Comparison of ENCODE assay signal across 8 cellular contexts in genomic region chr15:40906947-40907802, GRCh38. TPM values are rescaled to one million over a fixed set of nuclear protein-coding genes. Genes with fewer than 3 reads are reported as not detected.
DNase-seq lines count a peak whose midpoint lies in the region; ATAC-seq, FAIRE-seq and TF ChIP-seq lines count a peak whose summit lies in the region.

No MANE protein-coding gene starts in this region.

- H4K20me1 ChIP-seq in BLaER1 (peaks cover 27% of the 10 kb centered on the region), GM12878 (ENCODE audit: control insufficient read depth, insufficient read depth) (no peaks in the 10 kb centered on the region), keratinocyte (ENCODE audit: control insufficient read depth, extremely low read depth, insufficient read depth, low read length) (no peaks in the 10 kb centered on the region)

- H2AFZ ChIP-seq in GM12878 (ENCODE audit: control insufficient read depth, low read depth, low read length): peak overlapping the region; percentile 77
- no peak overlapping the region for H2AFZ ChIP-seq in keratinocyte (ENCODE audit: control insufficient read depth, low read length)

- peak overlapping the region; percentile 87 for H3K9ac ChIP-seq in BLaER1
- peak overlapping the region; percentile 24; the same call in 1 of the 2 replicates for H3K9ac ChIP-seq in GM12878 (ENCODE audit: control insufficient read depth, insufficient read depth, low read length)
- H3K9ac ChIP-seq in keratinocyte (ENCODE audit: control insufficient read depth, extremely low read depth, insufficient read depth, low read length): peak overlapping the region; percentile 42

- TF ChIP-seq CTCF in HFF-Myc (IDR thresholded peaks at IDR 0.05; ENCODE audit: low read depth, low read length, missing control alignments) (no peak), GM12878 (IDR thresholded peaks at IDR 0.05 in 2 of 3, conservative IDR thresholded peaks at IDR 0.05 in 1 of 3; ENCODE audit: control insufficient read depth in 2 of 3, extremely low read depth in 1 of 3, insufficient read depth in 1 of 3, low read depth in 3 of 3, low read length in 3 of 3) (no peak), keratinocyte (optimal IDR thresholded peaks at IDR 0.05 in 1 of 3, IDR thresholded peaks at IDR 0.05 in 1 of 3, conservative IDR thresholded peaks at IDR 0.05 in 1 of 3; ENCODE audit: extremely low read depth in 1 of 3, insufficient read depth in 2 of 3, low read length in 3 of 3) (no peak)

- no peak for FAIRE-seq in GM12878 (lab: Jason Lieb, UNC)
- no peak for FAIRE-seq in keratinocyte (lab: Jason Lieb, UNC)

- H3K9me3 ChIP-seq in BLaER1: no peaks in the 10 kb centered on the region
- H3K9me3 ChIP-seq in GM12878 (replicated peaks; ENCODE audit: control insufficient read depth, insufficient read depth, low read length): no peaks in the 10 kb centered on the region
- no peaks in the 10 kb centered on the region for H3K9me3 ChIP-seq in keratinocyte (ENCODE audit: control insufficient read depth, low read depth, low read length)

- DNase-seq in HFF-Myc (ENCODE audit: extremely low read depth, low read depth) (no peak), SHP77 (lab: John Stamatoyannopoulos, UW) (peak; percentile 44 to 73), GM12878 (ENCODE audit: low read depth, low spot score) (no peak), keratinocyte (ENCODE audit: low read depth, low spot score) (no peak)
- peak; percentile 53 for DNase-seq in stimulated activated CD4-positive, alpha-beta T cell treated with anti-CD3 and anti-CD28 coated beads, Interleukin-4, amount 100 ng/mL, for 24 hours

- no peak for TF ChIP-seq EP300 in GM12878 (IDR thresholded peaks at IDR 0.05; ENCODE audit: borderline replicate concordance in 1 of 2, control insufficient read depth in 1 of 2, low read depth in 2 of 2, low read length in 2 of 2)

- peak overlapping the region; percentile 93 for H3K4me2 ChIP-seq in BLaER1
- peak overlapping the region; percentile 91 for H3K4me2 ChIP-seq in GM12878 (ENCODE audit: control insufficient read depth, insufficient read depth)
- peak overlapping the region; percentile 69 for H3K4me2 ChIP-seq in keratinocyte (ENCODE audit: control insufficient read depth, extremely low read depth, insufficient read depth, low read depth, low read length)

- peak; percentile 25; the same call in 1 of the 2 replicates for TF ChIP-seq POLR2A in GM12878 (IDR thresholded peaks at IDR 0.05; ENCODE audit: low read depth, low read length)

- BruUV-seq in GM12878 (replicated peaks; lab: Mats Ljungman, UMichigan): no TSS peak

- H3K27ac ChIP-seq in BLaER1: peak overlapping the region; percentile 95
- H3K27ac ChIP-seq in GM12878 (ENCODE audit: control insufficient read depth, insufficient read depth): peak overlapping the region; percentile 49; the same call in 1 of the 2 replicates
- H3K27ac ChIP-seq in keratinocyte (ENCODE audit: control insufficient read depth, insufficient read depth, low read length): no peak overlapping the region

- H3K9me1 ChIP-seq in keratinocyte (ENCODE audit: control insufficient read depth, extremely low read depth, insufficient read depth, low read length): peaks cover 4% of the 10 kb centered on the region

- CTCF ChIA-PET in GM12878 (lab: Yijun Ruan, JAX): interaction anchor here (1.3 to 11.9 kb wide), 21 partner anchors 10 to 339 kb away, joined by 3 to 157 read pairs (median 5); partner anchors contain the start of genes CHP1, DLL4 and VPS18

- POLR2A ChIA-PET in GM12878 (lab: Charles Lee): interaction anchor here (1.2 to 1.3 kb wide), 2 partner anchors 10 to 18 kb away, joined by 3 read pairs; no protein-coding TSS in a partner anchor

- SMC1A ChIA-PET in GM12878 (lab: Charles Lee; ENCODE audit: uncharacterized antibody, unreplicated experiment): interaction anchor here (0.7 to 6.5 kb wide), 16 partner anchors 10 to 278 kb away, joined by 3 to 49 read pairs (median 4); no protein-coding TSS in a partner anchor

- in situ Hi-C loops in GM12878 (cut with MboI): no loop called here

- no peak for TF ChIP-seq RAD21 in GM12878 (IDR thresholded peaks at IDR 0.05; ENCODE audit: insufficient read depth, low read depth, low read length)

- dilution Hi-C loops in keratinocyte (cut with MboI; ENCODE audit: extremely low pct_ligation_motif_present, low sequenced_read_pairs): loop anchor here (25.0 kb wide), 1 partner anchor 105 kb away; no protein-coding TSS in a partner anchor

- RAD21 ChIA-PET in GM12878 (lab: Charles Lee; ENCODE audit: unreplicated experiment): interaction anchor here (0.8 to 7.0 kb wide), 9 partner anchors 13 to 324 kb away, joined by 3 to 82 read pairs (median 9); partner anchors contain the start of genes CHP1 and VPS18

- H3K27me3 ChIP-seq in BLaER1: no peaks in the 10 kb centered on the region
- no peaks in the 10 kb centered on the region for H3K27me3 ChIP-seq in GM12878 (replicated peaks in 1 of 2; ENCODE audit: control insufficient read depth in 2 of 2, insufficient read depth in 2 of 2, low read length in 1 of 2)
- no peaks in the 10 kb centered on the region for H3K27me3 ChIP-seq in keratinocyte (ENCODE audit: control insufficient read depth, extremely low read depth, insufficient read depth, low read length)

- H3K4me1 ChIP-seq in BLaER1: peaks cover 97% of the 10 kb centered on the region
- H3K4me1 ChIP-seq in GM12878 (ENCODE audit: control insufficient read depth, insufficient read depth, low read length): peaks cover 26% of the 10 kb centered on the region
- peaks cover 28% of the 10 kb centered on the region for H3K4me1 ChIP-seq in keratinocyte (ENCODE audit: control insufficient read depth, extremely low read depth, insufficient read depth, low read length)

- WGBS in GM12878 (ENCODE audit: insufficient coverage, insufficient replicate concordance, low lambda C conversion rate, missing lambda C conversion rate): 12% methylated on average over 23 of the region's 23 CpGs

- peak overlapping the region; percentile 68 for H3K4me3 ChIP-seq in BLaER1
- H3K4me3 ChIP-seq in HFF-Myc (replicated peaks; ENCODE audit: low read depth, low read length): peak overlapping the region; percentile 33
- peak overlapping the region; percentile 60 for H3K4me3 ChIP-seq in GM12878
- H3K4me3 ChIP-seq in keratinocyte (ENCODE audit: control insufficient read depth in 2 of 3, extremely low read depth in 1 of 3, insufficient read depth in 2 of 3, low read depth in 1 of 3, low read length in 3 of 3): peak overlapping the region in 1 of 3 experiments; percentile 46

- intact Hi-C loops in GM12878 (cut with micrococcal nuclease; ENCODE audit: unreplicated experiment): loop anchor here (2.0 to 5.0 kb wide), 2 partner anchors 35 to 108 kb away; no protein-coding TSS in a partner anchor

- ATAC-seq in GM12878: peak; percentile 6
- ATAC-seq in HG03025 (IDR thresholded peaks at IDR 0.05; ENCODE audit: low FRiP score, unreplicated experiment): no peak
- ATAC-seq in GM21576 (IDR thresholded peaks at IDR 0.05; ENCODE audit: unreplicated experiment): no peak

- H3K36me3 ChIP-seq in BLaER1 (peaks cover 22% of the 10 kb centered on the region), GM12878 (ENCODE audit: control insufficient read depth in 2 of 2, insufficient read depth in 2 of 2, low read length in 1 of 2) (peaks cover 11 to 13% of the 10 kb centered on the region in 2 experiments), keratinocyte (ENCODE audit: control insufficient read depth in 2 of 2, extremely low read depth in 1 of 2, insufficient read depth in 2 of 2, low read length in 2 of 2) (peaks cover 10 to 14% of the 10 kb centered on the region in 2 experiments)

- H3K79me2 ChIP-seq in GM12878 (ENCODE audit: control insufficient read depth, insufficient read depth, low read length) (no peaks in the 10 kb centered on the region; the same call in 1 of the 2 replicates), keratinocyte (ENCODE audit: control insufficient read depth, insufficient read depth, low read length) (peaks cover 2% of the 10 kb centered on the region)

RNA-seq across cellular contexts. Expression of gene VPS18, which starts 12.9 kb away (rescaled TPM):
- 18.9 and 20.9 TPM in 2 replicates for total RNA-seq in GM12878 (2013; cell fraction: nucleolus; rRNA removed)
- 18.3 and 18.5 TPM in 2 replicates for total RNA-seq in GM12878 (2014; rRNA removed)
- 9.0 and 10.0 TPM in 2 replicates for total RNA-seq in GM12878 (2014; rRNA removed; fragmentation: Illumina TruSeq; extraction: Trizol)
- 19.8 and 20.3 TPM in 2 replicates for total RNA-seq in GM12878 (2021)
- polyA plus RNA-seq in GM12878 (2011; ENCODE audit: low read depth): 5.9 TPM
- 4.3 and 9.7 TPM in 2 replicates for polyA plus RNA-seq in GM12878 (2011; rRNA removed)
- polyA plus RNA-seq in GM12878 (2011; cell fraction: cytosol; rRNA removed): 14.5 and 17.7 TPM in 2 replicates
- polyA plus RNA-seq in GM12878 (2011; cell fraction: nucleus; rRNA removed): 18.8 and 21.0 TPM in 2 replicates
- 10.1 and 11.1 TPM in 2 replicates for polyA plus RNA-seq in GM12878 (2012)
- polyA plus RNA-seq in GM12878 (2014; fragmentation: Illumina TruSeq; extraction: Trizol): 3.8 and 7.9 TPM in 2 replicates
- polyA plus RNA-seq in GM12878 (2014; fragmentation: Nextera tagmentation; extraction: Ambion mirVana): 1 to 10 TPM in 1 of 2 experiments, under 1 TPM in 1; 0.71 to 1.7 TPM
- 11.3 and 12.7 TPM in 2 replicates for polyA plus RNA-seq in GM12878 (2014; rRNA removed)
- polyA plus RNA-seq in GM12878 (2016; fragmentation: Nextera tagmentation; extraction: Ambion mirVana): 10 to 100 TPM; 16.0 to 20.4 TPM
- 30.4 and 40.0 TPM in 2 replicates for polyA minus RNA-seq in GM12878 (2011; rRNA and poly(A)+ RNA removed)
- polyA minus RNA-seq in GM12878 (2011; cell fraction: cytosol; rRNA and poly(A)+ RNA removed): 13.0 and 13.4 TPM in 2 replicates
- 8.7 and 17.9 TPM in 2 replicates for polyA minus RNA-seq in GM12878 (2011; cell fraction: nucleus; rRNA and poly(A)+ RNA removed)
- 11.6 to 21.1 TPM (median 18.2 TPM) in 3 replicates for polyA plus RNA-seq in keratinocyte
- polyA plus RNA-seq in keratinocyte (2011; ENCODE audit: low read depth): 5.7 TPM
- polyA plus RNA-seq in keratinocyte (2011; cell fraction: cytosol; rRNA removed): 9.4 and 15.1 TPM in 2 replicates
- polyA plus RNA-seq in keratinocyte (2011; cell fraction: nucleus; rRNA removed): 29.3 and 35.6 TPM in 2 replicates
- 14.4 and 20.6 TPM in 2 replicates for polyA plus RNA-seq in keratinocyte (2012; ENCODE audit: low replicate concordance)
- 41.6 to 68.4 TPM (median 60.3 TPM) in 3 replicates for polyA minus RNA-seq in keratinocyte
- 44.7 TPM for polyA minus RNA-seq in keratinocyte (2011; cell fraction: cytosol; rRNA and poly(A)+ RNA removed)
- 59.2 and 60.0 TPM in 2 replicates for polyA minus RNA-seq in keratinocyte (2011; cell fraction: nucleus; rRNA and poly(A)+ RNA removed)

RNA-seq across cellular contexts. Expression of gene DLL4, which starts 22.0 kb away (rescaled TPM):
- 8.1 and 8.2 TPM in 2 replicates for total RNA-seq in GM12878 (2013; cell fraction: nucleolus; rRNA removed)
- 0.05 TPM in 1 of 2 replicates, not detected in the other for total RNA-seq in GM12878 (2014; rRNA removed)
- 0.04 TPM in 1 of 2 replicates, not detected in the other for total RNA-seq in GM12878 (2014; rRNA removed; fragmentation: Illumina TruSeq; extraction: Trizol)
- total RNA-seq in GM12878 (2021): 0.08 TPM in 1 of 2 replicates, not detected in the other
- not detected for polyA plus RNA-seq in GM12878 (2011; ENCODE audit: low read depth)
- polyA plus RNA-seq in GM12878 (2011; rRNA removed): 0.10 and 0.12 TPM in 2 replicates
- polyA plus RNA-seq in GM12878 (2011; cell fraction: cytosol; rRNA removed): 0.27 TPM in 2 replicates
- polyA plus RNA-seq in GM12878 (2011; cell fraction: nucleus; rRNA removed): 0.69 and 0.99 TPM in 2 replicates
- polyA plus RNA-seq in GM12878 (2012): 0.07 and 0.13 TPM in 2 replicates
- polyA plus RNA-seq in GM12878 (2014; fragmentation: Illumina TruSeq; extraction: Trizol): not detected in 2 replicates
- not detected for polyA plus RNA-seq in GM12878 (2014; fragmentation: Nextera tagmentation; extraction: Ambion mirVana)
- 0.06 TPM in 1 of 2 replicates, not detected in the other for polyA plus RNA-seq in GM12878 (2014; rRNA removed)
- polyA plus RNA-seq in GM12878 (2016; fragmentation: Nextera tagmentation; extraction: Ambion mirVana): under 1 TPM in 1 of 2 experiments, not detected in 1; 0.16 TPM
- polyA minus RNA-seq in GM12878 (2011; rRNA and poly(A)+ RNA removed): 0.15 and 0.37 TPM in 2 replicates
- polyA minus RNA-seq in GM12878 (2011; cell fraction: cytosol; rRNA and poly(A)+ RNA removed): not detected in 2 replicates
- polyA minus RNA-seq in GM12878 (2011; cell fraction: nucleus; rRNA and poly(A)+ RNA removed): 0.38 and 0.48 TPM in 2 replicates
- polyA plus RNA-seq in keratinocyte: not detected in 3 replicates
- not detected for polyA plus RNA-seq in keratinocyte (2011; ENCODE audit: low read depth)
- not detected in 2 replicates for polyA plus RNA-seq in keratinocyte (2011; cell fraction: cytosol; rRNA removed)
- 0.15 TPM in 1 of 2 replicates, not detected in the other for polyA plus RNA-seq in keratinocyte (2011; cell fraction: nucleus; rRNA removed)
- 0.07 TPM in 1 of 2 replicates, not detected in the other for polyA plus RNA-seq in keratinocyte (2012; ENCODE audit: low replicate concordance)
- polyA minus RNA-seq in keratinocyte: not detected in 3 replicates
- not detected for polyA minus RNA-seq in keratinocyte (2011; cell fraction: cytosol; rRNA and poly(A)+ RNA removed)
- polyA minus RNA-seq in keratinocyte (2011; cell fraction: nucleus; rRNA and poly(A)+ RNA removed): not detected in 2 replicates

RNA-seq across cellular contexts. Expression of gene RHOV, which starts 33.1 kb away (rescaled TPM):
- 35.3 and 37.1 TPM in 2 replicates for total RNA-seq in GM12878 (2013; cell fraction: nucleolus; rRNA removed)
- total RNA-seq in GM12878 (2014; rRNA removed) (11.5 and 13.0 TPM in 2 replicates), GM12878 (2014; rRNA removed; fragmentation: Illumina TruSeq; extraction: Trizol) (6.9 and 7.3 TPM in 2 replicates), GM12878 (2021) (13.3 and 15.0 TPM in 2 replicates)
- 4.9 TPM for polyA plus RNA-seq in GM12878 (2011; ENCODE audit: low read depth)
- polyA plus RNA-seq in GM12878 (2011; rRNA removed) (30.2 and 39.3 TPM in 2 replicates), GM12878 (2014; fragmentation: Illumina TruSeq; extraction: Trizol) (7.6 and 7.8 TPM in 2 replicates), GM12878 (2014; fragmentation: Nextera tagmentation; extraction: Ambion mirVana) (1 to 10 TPM in 1 of 2 experiments, under 1 TPM in 1; 0.24 to 1.3 TPM), GM12878 (2014; rRNA removed) (15.7 and 16.5 TPM in 2 replicates), GM12878 (2016; fragmentation: Nextera tagmentation; extraction: Ambion mirVana) (10 to 100 TPM in 1 of 2 experiments, 1 to 10 TPM in 1; 8.2 to 10.5 TPM), keratinocyte (1.2 to 12.1 TPM (median 7.1 TPM) in 3 replicates)
- 39.3 and 50.0 TPM in 2 replicates for polyA plus RNA-seq in GM12878 (2011; cell fraction: cytosol; rRNA removed)
- polyA plus RNA-seq in GM12878 (2011; cell fraction: nucleus; rRNA removed): 30.7 and 31.8 TPM in 2 replicates
- polyA plus RNA-seq in GM12878 (2012): 8.8 and 14.8 TPM in 2 replicates
- 17.9 and 35.2 TPM in 2 replicates for polyA minus RNA-seq in GM12878 (2011; rRNA and poly(A)+ RNA removed)
- 13.5 and 20.2 TPM in 2 replicates for polyA minus RNA-seq in GM12878 (2011; cell fraction: cytosol; rRNA and poly(A)+ RNA removed)
- polyA minus RNA-seq in GM12878 (2011; cell fraction: nucleus; rRNA and poly(A)+ RNA removed): 21.9 and 25.2 TPM in 2 replicates
- 15.0 TPM for polyA plus RNA-seq in keratinocyte (2011; ENCODE audit: low read depth)
- 3.3 and 7.6 TPM in 2 replicates for polyA plus RNA-seq in keratinocyte (2011; cell fraction: cytosol; rRNA removed)
- 28.3 and 31.0 TPM in 2 replicates for polyA plus RNA-seq in keratinocyte (2011; cell fraction: nucleus; rRNA removed)
- polyA plus RNA-seq in keratinocyte (2012; ENCODE audit: low replicate concordance): 1.2 and 28.5 TPM in 2 replicates
- 0.89 to 4.5 TPM (median 3.4 TPM) in 3 replicates for polyA minus RNA-seq in keratinocyte
- polyA minus RNA-seq in keratinocyte (2011; cell fraction: cytosol; rRNA and poly(A)+ RNA removed): 5.8 TPM
- 12.0 and 15.2 TPM in 2 replicates for polyA minus RNA-seq in keratinocyte (2011; cell fraction: nucleus; rRNA and poly(A)+ RNA removed)

RNA-seq across cellular contexts. Expression of gene CHAC1, which starts 46.1 kb away (rescaled TPM):
- total RNA-seq in GM12878 (2013; cell fraction: nucleolus; rRNA removed): 3.4 and 4.0 TPM in 2 replicates
- total RNA-seq in GM12878 (2014; rRNA removed): 4.7 and 4.9 TPM in 2 replicates
- 2.0 and 2.1 TPM in 2 replicates for total RNA-seq in GM12878 (2014; rRNA removed; fragmentation: Illumina TruSeq; extraction: Trizol)
- total RNA-seq in GM12878 (2021): 3.8 and 4.7 TPM in 2 replicates
- 6.4 TPM for polyA plus RNA-seq in GM12878 (2011; ENCODE audit: low read depth)
- polyA plus RNA-seq in GM12878 (2011; rRNA removed): 1.9 and 2.8 TPM in 2 replicates
- polyA plus RNA-seq in GM12878 (2011; cell fraction: cytosol; rRNA removed): 7.0 and 7.3 TPM in 2 replicates
- 4.0 and 7.6 TPM in 2 replicates for polyA plus RNA-seq in GM12878 (2011; cell fraction: nucleus; rRNA removed)
- 8.1 and 11.6 TPM in 2 replicates for polyA plus RNA-seq in GM12878 (2012)
- 0.68 and 1.8 TPM in 2 replicates for polyA plus RNA-seq in GM12878 (2014; fragmentation: Illumina TruSeq; extraction: Trizol)
- polyA plus RNA-seq in GM12878 (2014; fragmentation: Nextera tagmentation; extraction: Ambion mirVana): under 1 TPM; 0.37 to 0.73 TPM
- polyA plus RNA-seq in GM12878 (2014; rRNA removed): 5.7 and 5.9 TPM in 2 replicates
- 1 to 10 TPM; 3.9 to 4.8 TPM for polyA plus RNA-seq in GM12878 (2016; fragmentation: Nextera tagmentation; extraction: Ambion mirVana)
- 4.8 and 8.7 TPM in 2 replicates for polyA minus RNA-seq in GM12878 (2011; rRNA and poly(A)+ RNA removed)
- 5.0 and 5.9 TPM in 2 replicates for polyA minus RNA-seq in GM12878 (2011; cell fraction: cytosol; rRNA and poly(A)+ RNA removed)
- 7.1 and 9.2 TPM in 2 replicates for polyA minus RNA-seq in GM12878 (2011; cell fraction: nucleus; rRNA and poly(A)+ RNA removed)
- 6.4 to 7.2 TPM (median 6.9 TPM) in 3 replicates for polyA plus RNA-seq in keratinocyte
- 8.1 TPM for polyA plus RNA-seq in keratinocyte (2011; ENCODE audit: low read depth)
- polyA plus RNA-seq in keratinocyte (2011; cell fraction: cytosol; rRNA removed): 6.5 and 7.4 TPM in 2 replicates
- polyA plus RNA-seq in keratinocyte (2011; cell fraction: nucleus; rRNA removed): 12.4 and 12.8 TPM in 2 replicates
- 5.7 and 41.9 TPM in 2 replicates for polyA plus RNA-seq in keratinocyte (2012; ENCODE audit: low replicate concordance)
- polyA minus RNA-seq in keratinocyte: 3.6 to 4.4 TPM (median 4.1 TPM) in 3 replicates
- 15.9 TPM for polyA minus RNA-seq in keratinocyte (2011; cell fraction: cytosol; rRNA and poly(A)+ RNA removed)
- 7.1 and 11.8 TPM in 2 replicates for polyA minus RNA-seq in keratinocyte (2011; cell fraction: nucleus; rRNA and poly(A)+ RNA removed)

Comparison
In these comparisons a context has a peak if more than half of its experiments do, and no peak if none do; other contexts are left out.
1. H3K9ac ChIP-seq: peak in every context shown above with its lines; median percentile 87 in BLaER1; 42 in keratinocyte; 24 in GM12878.
2. DNase-seq: peak in SHP77 (2 of 2) and stimulated activated CD4-positive, alpha-beta T cell treated with anti-CD3 and anti-CD28 coated beads, Interleukin-4, amount 100 ng/mL, for 24 hours (single experiment); none in HFF-Myc (single experiment), GM12878 (single experiment) and keratinocyte (single experiment).
3. Peak in every context shown above with its lines, with median percentiles within 50 percentile points of each other: H3K4me2 ChIP-seq.